8 cellular contexts compared by ENCODE assay signal in the genomic region with DNA sequence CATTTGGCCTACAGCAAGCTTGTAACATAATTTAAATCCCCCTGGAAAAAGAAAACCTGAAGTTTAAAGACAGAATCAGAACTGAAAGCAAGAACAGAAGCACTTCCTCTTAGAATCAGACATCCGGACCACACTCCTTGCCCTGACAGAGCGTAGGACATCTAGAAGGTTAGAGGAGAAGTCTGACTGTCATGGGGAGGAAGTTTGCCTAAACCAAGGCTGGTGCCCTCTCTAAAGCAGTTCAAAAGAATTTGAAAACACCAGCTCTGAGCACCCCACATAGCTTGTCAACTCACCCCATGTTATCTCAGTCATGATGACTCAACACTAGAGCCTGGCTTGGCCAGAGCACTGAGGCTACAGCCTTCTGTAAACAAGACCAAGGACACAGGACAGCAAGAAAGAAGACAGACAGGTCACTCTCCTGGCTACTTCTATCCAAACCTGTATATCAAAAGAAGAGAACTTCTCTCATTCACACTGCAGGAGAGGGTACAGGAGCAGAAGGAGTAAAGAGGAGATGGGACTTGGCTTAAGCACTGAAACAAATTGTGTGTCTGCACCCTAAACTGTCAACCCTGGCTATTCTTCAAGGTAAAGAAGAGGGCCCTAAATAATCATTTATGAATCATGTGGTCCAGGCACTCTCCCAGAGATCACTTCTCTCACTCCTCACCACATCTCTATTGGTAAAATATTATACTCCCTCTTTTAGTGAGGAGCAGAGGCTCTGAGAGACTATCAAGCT.
DNase-seq lines count a peak whose midpoint lies in the region; ATAC-seq and TF ChIP-seq lines count a peak whose summit lies in the region.

No MANE protein-coding gene starts in this region.

- H3K36me3 ChIP-seq in mammary epithelial cell (ENCODE audit: insufficient read depth, low read length): no peaks in the 10 kb centered on the region

- no peak for TF ChIP-seq CTCF in mammary epithelial cell (conservative IDR thresholded peaks at IDR 0.05 in 1 of 2, IDR thresholded peaks at IDR 0.05 in 1 of 2; ENCODE audit: extremely low read depth in 1 of 2, insufficient read depth in 1 of 2, low read depth in 1 of 2, low read length in 2 of 2)

- H3K36me3 Mint-ChIP-seq in activated CD8-positive, alpha-beta memory T cell treated with anti-CD3 and anti-CD28 coated beads, Interleukin-2, amount 10 ng/mL, durations not matched to agents 7 days and 5 days: no peaks in the 10 kb centered on the region
- no peaks in the 10 kb centered on the region for H3K36me3 Mint-ChIP-seq in stimulated activated naive B cell treated with anti-CD40 and anti-IgM and Interleukin-4, amounts not matched to agents 10 μg/mL and 1 μg/mL and 100 μg/mL, for 72 hours

- dilution Hi-C loops in mammary epithelial cell (cut with HindIII; ENCODE audit: low sequenced_read_pairs): no loop called here

- no peak overlapping the region for H3K27ac ChIP-seq in mammary epithelial cell (ENCODE audit: insufficient read depth, low read depth, low read length)

- peak; percentile 94 for ATAC-seq in activated CD8-positive, alpha-beta memory T cell treated with anti-CD3 and anti-CD28 coated beads, Interleukin-2, amount 10 ng/mL, durations not matched to agents 7 days and 5 days
- ATAC-seq in HG02623 (IDR thresholded peaks at IDR 0.05; ENCODE audit: unreplicated experiment): peak; percentile 99
- ATAC-seq in stimulated activated naive B cell treated with anti-CD40 and anti-IgM and Interleukin-4, amounts not matched to agents 10 μg/mL and 1 μg/mL and 100 μg/mL, for 72 hours (replicated peaks): peak; percentile 100

- H3K4me2 ChIP-seq in mammary epithelial cell (ENCODE audit: insufficient read depth, low read depth, low read length): no peak overlapping the region

- CTCF ChIA-PET in activated CD8-positive, alpha-beta memory T cell treated with anti-CD3 and anti-CD28 coated beads, Interleukin-2, amount 10 ng/mL, durations not matched to agents 7 days and 5 days (lab: Charles Lee): interaction anchor here (1.2 kb wide), 1 partner anchor 1101 kb away, joined by 4 read pairs; no protein-coding TSS in a partner anchor
- CTCF ChIA-PET in mammary epithelial cell (lab: Charles Lee; ENCODE audit: low non-redundant PET): no interaction called here

- no peaks in the 10 kb centered on the region for H3K79me2 ChIP-seq in mammary epithelial cell (ENCODE audit: insufficient read depth, low read length)

- peak overlapping the region; percentile 71 for H3K27ac Mint-ChIP-seq in activated CD8-positive, alpha-beta memory T cell treated with anti-CD3 and anti-CD28 coated beads, Interleukin-2, amount 10 ng/mL, durations not matched to agents 7 days and 5 days
- H3K27ac Mint-ChIP-seq in stimulated activated naive B cell treated with anti-CD40 and anti-IgM and Interleukin-4, amounts not matched to agents 10 μg/mL and 1 μg/mL and 100 μg/mL, for 72 hours: peak overlapping the region; percentile 73

- H2AFZ ChIP-seq in mammary epithelial cell (ENCODE audit: low read depth, low read length): no peak overlapping the region

- H3K27me3 Mint-ChIP-seq in activated CD8-positive, alpha-beta memory T cell treated with anti-CD3 and anti-CD28 coated beads, Interleukin-2, amount 10 ng/mL, durations not matched to agents 7 days and 5 days: no peaks in the 10 kb centered on the region
- no peaks in the 10 kb centered on the region for H3K27me3 Mint-ChIP-seq in stimulated activated naive B cell treated with anti-CD40 and anti-IgM and Interleukin-4, amounts not matched to agents 10 μg/mL and 1 μg/mL and 100 μg/mL, for 72 hours

- intact Hi-C loops in mammary epithelial cell (cut with micrococcal nuclease): no loop called here

- DNase-seq in activated CD8-positive, alpha-beta memory T cell treated with anti-CD3 and anti-CD28 coated beads, Interleukin-2, amount 10 ng/mL, durations not matched to agents 7 days and 5 days: peak; percentile 59
- no peak for DNase-seq in activated CD8-positive, alpha-beta memory T cell treated with anti-CD3 and anti-CD28 coated beads for 24 hours
- DNase-seq in MV-4-11 (lab: John Stamatoyannopoulos, UW) (peak; percentile 92), mammary epithelial cell (peak; percentile 21), NCI-H510A (lab: John Stamatoyannopoulos, UW) (no peak), cerebellar nuclear complex (lab: John Stamatoyannopoulos, UW) (no peak)
- DNase-seq in stimulated activated naive B cell treated with anti-CD40 and anti-IgM and Interleukin-4, amounts not matched to agents 10 μg/mL and 1 μg/mL and 100 μg/mL, for 72 hours: peak; percentile 35

- no peaks in the 10 kb centered on the region for H3K27me3 ChIP-seq in mammary epithelial cell (ENCODE audit: insufficient read depth, low read length)

- in situ Hi-C loops in mammary epithelial cell (cut with MboI; ENCODE audit: low sequenced_read_pairs in 2 of 2): no loop called here

- H3K9ac ChIP-seq in mammary epithelial cell (ENCODE audit: insufficient read depth, low read length): no peak overlapping the region

- H3K4me3 ChIP-seq in mammary epithelial cell (replicated peaks in 1 of 3; ENCODE audit: insufficient read depth in 1 of 3, low read depth in 2 of 3, low read length in 3 of 3): no peak overlapping the region

- H3K4me1 Mint-ChIP-seq in activated CD8-positive, alpha-beta memory T cell treated with anti-CD3 and anti-CD28 coated beads, Interleukin-2, amount 10 ng/mL, durations not matched to agents 7 days and 5 days: peaks cover 17% of the 10 kb centered on the region
- peaks cover 11 to 16% of the 10 kb centered on the region in 2 donors for H3K4me1 Mint-ChIP-seq in stimulated activated naive B cell treated with anti-CD40 and anti-IgM and Interleukin-4, amounts not matched to agents 10 μg/mL and 1 μg/mL and 100 μg/mL, for 72 hours

- H3K9me3 ChIP-seq in mammary epithelial cell (replicated peaks; ENCODE audit: insufficient read depth, low read length): no peaks in the 10 kb centered on the region

- no peaks in the 10 kb centered on the region for H4K20me1 ChIP-seq in mammary epithelial cell (ENCODE audit: insufficient read depth, low read length)

- peak overlapping the region; percentile 24 for H3K4me3 Mint-ChIP-seq in activated CD8-positive, alpha-beta memory T cell treated with anti-CD3 and anti-CD28 coated beads, Interleukin-2, amount 10 ng/mL, durations not matched to agents 7 days and 5 days
- H3K4me3 Mint-ChIP-seq in stimulated activated naive B cell treated with anti-CD40 and anti-IgM and Interleukin-4, amounts not matched to agents 10 μg/mL and 1 μg/mL and 100 μg/mL, for 72 hours: no peak overlapping the region

- no peaks in the 10 kb centered on the region for H3K9me3 Mint-ChIP-seq in activated CD8-positive, alpha-beta memory T cell treated with anti-CD3 and anti-CD28 coated beads, Interleukin-2, amount 10 ng/mL, durations not matched to agents 7 days and 5 days (ENCODE audit: low read depth)
- H3K9me3 Mint-ChIP-seq in stimulated activated naive B cell treated with anti-CD40 and anti-IgM and Interleukin-4, amounts not matched to agents 10 μg/mL and 1 μg/mL and 100 μg/mL, for 72 hours: no peaks in the 10 kb centered on the region

- WGBS in mammary epithelial cell (ENCODE audit: low coverage, missing lambda C conversion rate): 100% methylated on average over 2 of the region's 2 CpGs

- H3K4me1 ChIP-seq in mammary epithelial cell (ENCODE audit: insufficient read depth, low read length): no peaks in the 10 kb centered on the region

- no TSS peak for BruUV-seq in mammary epithelial cell (replicated peaks; lab: Mats Ljungman, UMichigan)

Comparison
In these comparisons a context has a peak if more than half of its experiments do, and no peak if none do; other contexts are left out.
1. DNase-seq: peak in activated CD8-positive, alpha-beta memory T cell treated with anti-CD3 and anti-CD28 coated beads, Interleukin-2, amount 10 ng/mL, durations not matched to agents 7 days and 5 days (single experiment), MV-4-11 (single experiment), mammary epithelial cell (single experiment) and stimulated activated naive B cell treated with anti-CD40 and anti-IgM and Interleukin-4, amounts not matched to agents 10 μg/mL and 1 μg/mL and 100 μg/mL, for 72 hours (single experiment); none in activated CD8-positive, alpha-beta memory T cell treated with anti-CD3 and anti-CD28 coated beads for 24 hours (single experiment), NCI-H510A (single experiment) and cerebellar nuclear complex (0 of 2).
2. Peak in every context shown above with its lines, with median percentiles within 50 percentile points of each other: ATAC-seq.